Comparison of ENCODE assay signal across 21 cellular contexts in genomic region chr3:2863127-2863526, GRCh38.
"Had no signal": no experiment of that assay in that cellular context is flagged by ENCODE, and none has a peak within 500 bp of the region (broad histone marks: within the 10 kb centered on the region; RNA-seq: fewer than 3 reads in every experiment).

No MANE protein-coding gene starts in this region.

- H3K4me1 ChIP-seq: right atrium auricular region, sigmoid colon, spleen, suprapubic skin, tibial artery, upper lobe of right lung had no signal

- H3K27ac ChIP-seq: neural progenitor cell, neutrophil, ovary, right atrium auricular region, sigmoid colon, spleen, suprapubic skin, thoracic aorta, tibial artery, upper lobe of right lung had no signal

- H3K9me3 ChIP-seq: neutrophil, ovary, right atrium auricular region, sigmoid colon, spleen, suprapubic skin, thoracic aorta, tibial artery, upper lobe of right lung had no signal

- H3K27me3 ChIP-seq: neural progenitor cell, neutrophil, ovary, right atrium auricular region, sigmoid colon, spleen, suprapubic skin, tibial artery, upper lobe of right lung had no signal

- ATAC-seq: natural killer cell; stimulated activated effector memory CD8-positive, alpha-beta T cell treated with anti-CD3 and anti-CD28 coated beads, Interleukin-12 subunit alpha, Interleukin-12 subunit beta, amount 100 ng/mL, for 72 hours; upper lobe of right lung had no signal

- H3K4me3 ChIP-seq: lung, neural progenitor cell, ovary, right atrium auricular region, sigmoid colon, spleen, suprapubic skin, thoracic aorta, tibial artery, upper lobe of right lung had no signal

- H3K36me3 ChIP-seq: neural progenitor cell, neutrophil, ovary, right atrium auricular region, sigmoid colon, spleen, suprapubic skin, upper lobe of right lung had no signal

- DNase-seq: islet precursor cell; mesendoderm; naive B cell; natural killer cell; nephron progenitor cell; ovary; sigmoid colon; small intestine; spleen; stimulated activated CD4-positive, alpha-beta T cell treated with anti-CD3 and anti-CD28 coated beads, Interleukin-4, amount 100 ng/mL, for 24 hours; stimulated activated naive CD4-positive, alpha-beta T cell; tibial artery; trophoblast cell; upper lobe of right lung had no signal
